In the genomic region with DNA sequence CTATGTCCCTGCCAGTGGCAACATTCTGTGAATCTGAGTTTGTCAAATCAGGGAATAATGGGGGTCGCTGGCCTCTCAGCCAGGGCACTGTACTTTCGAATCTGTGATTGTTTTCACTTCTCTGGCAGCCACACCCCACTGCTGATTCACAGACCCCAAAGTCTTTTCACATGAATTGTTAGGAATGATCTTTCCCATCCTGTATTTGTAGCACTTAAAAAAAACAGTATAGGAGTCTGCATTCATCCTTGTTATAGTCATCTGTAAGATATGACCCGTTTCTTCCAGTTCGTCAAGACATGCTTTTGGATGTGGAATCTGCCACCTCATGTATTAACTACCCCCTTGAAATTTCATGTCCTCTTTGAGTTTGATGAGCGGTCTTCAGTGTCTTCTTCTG, we compare ENCODE assay signal across 8 cellular contexts. TPM values are rescaled to one million over a fixed set of nuclear protein-coding genes. Genes with fewer than 3 reads are reported as not detected.
DNase-seq lines count a peak whose midpoint lies in the region; ATAC-seq, FAIRE-seq and TF ChIP-seq lines count a peak whose summit lies in the region.

No MANE protein-coding gene starts in this region.

- no peak for ATAC-seq in activated T-cell treated with anti-CD3 and anti-CD28 coated beads, Interleukin-2, amount 50 U/mL, for 72 hours (replicated peaks in 1 of 2)
- ATAC-seq in right lobe of liver (no peak), HG02642 (IDR thresholded peaks at IDR 0.05; ENCODE audit: poor library complexity, unreplicated experiment) (no peak)

- H3K9me3 ChIP-seq in astrocyte (ENCODE audit: insufficient read depth, low read depth, low read length) (no peaks in the 10 kb centered on the region), right lobe of liver (no peaks in the 10 kb centered on the region), tibial artery (no peaks in the 10 kb centered on the region)

- no peak for DNase-seq in activated T-cell treated with anti-CD3 and anti-CD28 coated beads, Interleukin-2, amount 50 U/mL, for 72 hours
- no peak for DNase-seq in activated T-cell treated with anti-CD3 and anti-CD28 coated beads for 4 hours
- DNase-seq in astrocyte (ENCODE audit: low read depth) = peak; percentile 51
- no peak for DNase-seq in right lobe of liver
- DNase-seq in tibial artery = no peak
- no peak for DNase-seq in cortex of kidney (lab: John Stamatoyannopoulos, UW)
- DNase-seq in central memory CD4-positive, alpha-beta T cell = no peak

- H3K4me1 ChIP-seq in astrocyte (ENCODE audit: insufficient read depth, low read length) (peaks cover 17% of the 10 kb centered on the region), right lobe of liver (peaks cover 0 to 14% (median 0%) of the 10 kb centered on the region in 4 donors), tibial artery (peaks cover 0 to 34% (median 30%) of the 10 kb centered on the region in 4 donors)

- H3K9ac ChIP-seq in astrocyte (ENCODE audit: low read length) = peak overlapping the region; percentile 93

- no peaks in the 10 kb centered on the region for H3K9me3 Mint-ChIP-seq in activated T-cell treated with anti-CD3 and anti-CD28 coated beads, Interleukin-2, amount 50 U/mL, for 72 hours
- no peaks in the 10 kb centered on the region for H3K9me3 Mint-ChIP-seq in astrocyte (ENCODE audit: unreplicated experiment)

- no peaks in the 10 kb centered on the region for H3K27me3 ChIP-seq in astrocyte (ENCODE audit: insufficient read depth, low read length)
- no peaks in the 10 kb centered on the region for H3K27me3 ChIP-seq in right lobe of liver
- H3K27me3 ChIP-seq in tibial artery = no peaks in the 10 kb centered on the region

- H3K4me3 Mint-ChIP-seq in activated T-cell treated with anti-CD3 and anti-CD28 coated beads, Interleukin-2, amount 50 U/mL, for 72 hours = peak overlapping the region; percentile 89 to 91
- H3K4me3 Mint-ChIP-seq in astrocyte (ENCODE audit: unreplicated experiment) = peak overlapping the region; percentile 93

- peak overlapping the region; percentile 91 for H3K4me2 ChIP-seq in astrocyte (ENCODE audit: low read length)

- H3K36me3 Mint-ChIP-seq in activated T-cell treated with anti-CD3 and anti-CD28 coated beads, Interleukin-2, amount 50 U/mL, for 72 hours (ENCODE audit: insufficient read depth in 2 of 2) = peaks cover 5 to 10% of the 10 kb centered on the region in 2 donors
- peaks cover 23% of the 10 kb centered on the region for H3K36me3 Mint-ChIP-seq in astrocyte (ENCODE audit: low read depth, unreplicated experiment)

- H3K4me3 ChIP-seq in astrocyte (ENCODE audit: insufficient read depth, low read depth, low read length) (peak overlapping the region; percentile 99), right lobe of liver (peak overlapping the region; percentile 61 to 92 (median 73)), tibial artery (peak overlapping the region; percentile 59 to 85)

- WGBS in right lobe of liver (ENCODE audit: insufficient coverage, low coverage, low lambda C conversion rate, missing lambda C conversion rate) = 39% methylated on average over 5 of the region's 5 CpGs

- peak overlapping the region; percentile 99 for H3K27ac ChIP-seq in astrocyte (ENCODE audit: low read depth, low read length)
- peak overlapping the region in 2 of 3 donors; percentile 83 to 92 for H3K27ac ChIP-seq in right lobe of liver
- H3K27ac ChIP-seq in tibial artery = peak overlapping the region; percentile 98

- no peak for TF ChIP-seq CTCF in astrocyte (IDR thresholded peaks at IDR 0.05; ENCODE audit: insufficient read depth, low read depth, low read length)
- TF ChIP-seq CTCF in right lobe of liver (IDR thresholded peaks at IDR 0.05) = no peak
- no peak for TF ChIP-seq CTCF in tibial artery (IDR thresholded peaks at IDR 0.05)

- intact Hi-C loops in right lobe of liver (cut with DNase I) (no loop called here), tibial artery (cut with DNase I; ENCODE audit: low total_unique reads) (no loop called here)

- peaks cover 68% of the 10 kb centered on the region for H3K4me1 Mint-ChIP-seq in activated T-cell treated with anti-CD3 and anti-CD28 coated beads, Interleukin-2, amount 50 U/mL, for 72 hours (ENCODE audit: low read depth)
- H3K4me1 Mint-ChIP-seq in astrocyte (ENCODE audit: low read depth, unreplicated experiment) = peaks cover 18% of the 10 kb centered on the region

- H3K36me3 ChIP-seq in astrocyte (ENCODE audit: insufficient read depth, low read length) = peaks cover 22% of the 10 kb centered on the region
- peaks cover 0 to 18% (median 0%) of the 10 kb centered on the region in 4 donors for H3K36me3 ChIP-seq in right lobe of liver
- peaks cover 12 to 21% (median 20%) of the 10 kb centered on the region in 3 donors for H3K36me3 ChIP-seq in tibial artery

- no peak for FAIRE-seq in astrocyte (lab: Jason Lieb, UNC)

- peaks cover 52% of the 10 kb centered on the region for H4K20me1 ChIP-seq in astrocyte (ENCODE audit: insufficient read depth, low read length)

- peaks cover 57% of the 10 kb centered on the region for H3K79me2 ChIP-seq in astrocyte (ENCODE audit: insufficient read depth, low read length)

- H3K27me3 Mint-ChIP-seq in activated T-cell treated with anti-CD3 and anti-CD28 coated beads, Interleukin-2, amount 50 U/mL, for 72 hours (ENCODE audit: low read depth) = no peaks in the 10 kb centered on the region
- peaks cover 2% of the 10 kb centered on the region for H3K27me3 Mint-ChIP-seq in astrocyte (ENCODE audit: low read depth, unreplicated experiment)

- H2AFZ ChIP-seq in astrocyte (ENCODE audit: low read depth, low read length) = no peak overlapping the region

- H3K27ac Mint-ChIP-seq in activated T-cell treated with anti-CD3 and anti-CD28 coated beads, Interleukin-2, amount 50 U/mL, for 72 hours = peak overlapping the region; percentile 27
- H3K27ac Mint-ChIP-seq in astrocyte (ENCODE audit: unreplicated experiment) = peak overlapping the region; percentile 59

- no peak for TF ChIP-seq POLR2A in right lobe of liver (IDR thresholded peaks at IDR 0.05)

RNA-seq across cellular contexts. Expression of gene NAGK, which starts 0.9 kb away (rescaled TPM):
- total RNA-seq in activated T-cell treated with anti-CD3 and anti-CD28 coated beads, Interleukin-2, amount 50 U/mL, for 72 hours = 10 to 100 TPM; 51.3 to 53.8 TPM
- total RNA-seq in astrocyte (133 and 135 TPM in 2 replicates), right lobe of liver (10 to 100 TPM; 17.7 to 51.7 (median 36.1) TPM)
